Comparison of ENCODE assay signal across 36 cellular contexts in genomic region chr17:55225237-55225636, GRCh38. TPM values are rescaled to one million over a fixed set of nuclear protein-coding genes. Genes with fewer than 3 reads are reported as not detected.
"Had no signal": no experiment of that assay in that cellular context is flagged by ENCODE, and none has a peak within 500 bp of the region (broad histone marks: within the 10 kb centered on the region; RNA-seq: fewer than 3 reads in every experiment).

No MANE protein-coding gene starts in this region.

- H3K4me1 Mint-ChIP-seq: activated B cell treated with CpG ODN at 0.5 μM for 24 hours; activated CD4-positive, alpha-beta T cell treated with anti-CD3 and anti-CD28 coated beads, Interleukin-2, amount 10 ng/mL, durations not matched to agents 24 days and 14 days; activated naive CD8-positive, alpha-beta T cell treated with anti-CD3 and anti-CD28 coated beads for 36 hours; activated T-helper 17 cell treated with anti-CD3 and anti-CD28 coated beads, Interleukin-2, amount 50 U/mL, for 72 hours; T-cell had no signal

- H3K27ac Mint-ChIP-seq: activated B cell treated with CpG ODN at 0.5 μM for 24 hours; activated CD4-positive, alpha-beta memory T cell treated with anti-CD3 and anti-CD28 coated beads for 36 hours; activated CD4-positive, alpha-beta T cell treated with anti-CD3 and anti-CD28 coated beads, Interleukin-2, amount 10 ng/mL, durations not matched to agents 24 days and 14 days; activated CD8-positive, alpha-beta T cell treated with anti-CD3 and anti-CD28 coated beads for 36 hours; activated naive CD4-positive, alpha-beta T cell treated with anti-CD3 and anti-CD28 coated beads for 36 hours; activated naive CD4-positive, alpha-beta T cell treated with anti-CD3 and anti-CD28 coated beads, Interleukin-2, amount 50 U/mL, for 72 hours; activated naive CD8-positive, alpha-beta T cell treated with anti-CD3 and anti-CD28 coated beads for 36 hours; activated T-cell treated with anti-CD3 and anti-CD28 coated beads, Interleukin-2, amount 50 U/mL, for 72 hours; activated T-helper 1 cell treated with anti-CD3 and anti-CD28 coated beads, Interleukin-12 subunit alpha, Interleukin-12 subunit beta, Interleukin-2, Interleukin-4 antibody, amounts not matched to agents 30 ng/mL and 10 ng/mL and 1 ng/mL, durations not matched to agents 14 hours and 24 hours and 36 hours; activated T-helper 17 cell treated with anti-CD3 and anti-CD28 coated beads, Interleukin-2, amount 50 U/mL, for 72 hours; T-cell; T-helper 2 cell treated with Interferon-gamma antibody and Interleukin-4, amounts not matched to agents 5 μg/mL and 100 μg/mL, for 36 hours had no signal

- FAIRE-seq: astrocyte, TTC549 had no signal

- H3K4me3 ChIP-seq: adrenal gland, body of pancreas, breast epithelium had no signal

- H3K36me3 Mint-ChIP-seq: activated CD4-positive, alpha-beta memory T cell treated with anti-CD3 and anti-CD28 coated beads for 36 hours; activated naive CD4-positive, alpha-beta T cell treated with anti-CD3 and anti-CD28 coated beads, Interleukin-2, amount 50 U/mL, for 72 hours; activated naive CD8-positive, alpha-beta T cell treated with anti-CD3 and anti-CD28 coated beads for 36 hours; T-cell had no signal

- H3K9me3 Mint-ChIP-seq: activated B cell treated with CpG ODN at 0.5 μM for 24 hours; activated CD4-positive, alpha-beta memory T cell treated with anti-CD3 and anti-CD28 coated beads for 36 hours; activated CD4-positive, alpha-beta T cell treated with anti-CD3 and anti-CD28 coated beads, Interleukin-2, amount 10 ng/mL, durations not matched to agents 24 days and 14 days; activated CD8-positive, alpha-beta T cell treated with anti-CD3 and anti-CD28 coated beads for 36 hours; activated naive CD4-positive, alpha-beta T cell treated with anti-CD3 and anti-CD28 coated beads for 36 hours; activated naive CD4-positive, alpha-beta T cell treated with anti-CD3 and anti-CD28 coated beads, Interleukin-2, amount 50 U/mL, for 72 hours; activated naive CD8-positive, alpha-beta T cell treated with anti-CD3 and anti-CD28 coated beads for 36 hours; activated T-cell treated with anti-CD3 and anti-CD28 coated beads, Interleukin-2, amount 50 U/mL, for 4 hours; activated T-cell treated with anti-CD3 and anti-CD28 coated beads, Interleukin-2, amount 50 U/mL, for 72 hours; activated T-helper 1 cell treated with anti-CD3 and anti-CD28 coated beads, Interleukin-12 subunit alpha, Interleukin-12 subunit beta, Interleukin-2, Interleukin-4 antibody, amounts not matched to agents 30 ng/mL and 10 ng/mL and 1 ng/mL, durations not matched to agents 14 hours and 24 hours and 36 hours; activated T-helper 17 cell treated with anti-CD3 and anti-CD28 coated beads, Interleukin-2, amount 50 U/mL, for 72 hours; T-cell; T-helper 2 cell treated with Interferon-gamma antibody and Interleukin-4, amounts not matched to agents 5 μg/mL and 100 μg/mL, for 36 hours had no signal

- H3K27ac ChIP-seq: adrenal gland, body of pancreas, brain microvascular endothelial cell, breast epithelium, VCaP had no signal

- H3K4me1 ChIP-seq: adrenal gland, body of pancreas, breast epithelium had no signal

- DNase-seq: activated B cell treated with CpG ODN at 0.5 μM for 24 hours; activated CD4-positive, alpha-beta memory T cell treated with anti-CD3 and anti-CD28 coated beads for 36 hours; activated CD4-positive, alpha-beta T cell treated with anti-CD3 and anti-CD28 coated beads for 4 hours; activated CD4-positive, alpha-beta T cell treated with anti-CD3 and anti-CD28 coated beads, Interleukin-2, amount 10 ng/mL, durations not matched to agents 24 days and 14 days; activated CD4-positive, alpha-beta T cell treated with anti-CD3 and anti-CD28 coated beads, Interleukin-2, amount 50 U/mL, for 1 hour; activated CD4-positive, alpha-beta T cell treated with anti-CD3 and anti-CD28 coated beads, Interleukin-2, amount 50 U/mL, for 4 hours; activated CD4-positive, CD25-positive, alpha-beta regulatory T cell treated with anti-CD3 and anti-CD28 coated beads, Interleukin-2, amount 50 U/mL, for 72 hours; activated CD8-positive, alpha-beta memory T cell treated with anti-CD3 and anti-CD28 coated beads, Interleukin-2, amount 50 U/mL, for 4 hours; activated CD8-positive, alpha-beta T cell treated with anti-CD3 and anti-CD28 coated beads for 36 hours; activated effector memory CD4-positive, alpha-beta T cell treated with anti-CD3 and anti-CD28 coated beads, Interleukin-2, amount 50 U/mL, for 16 hours; activated gamma-delta T cell treated with Interleukin-2 at 50 U/mL for 16 hours; activated naive CD4-positive, alpha-beta T cell; activated naive CD4-positive, alpha-beta T cell treated with anti-CD3 and anti-CD28 coated beads for 36 hours; activated naive CD4-positive, alpha-beta T cell treated with anti-CD3 and anti-CD28 coated beads, Interleukin-2, amount 50 U/mL, for 16 hours; activated naive CD8-positive, alpha-beta T cell treated with anti-CD3 and anti-CD28 coated beads for 36 hours; activated T-cell treated with anti-CD3 and anti-CD28 coated beads for 4 hours; activated T-cell treated with anti-CD3 and anti-CD28 coated beads, Interleukin-2, amount 50 U/mL, for 1 hour; activated T-cell treated with anti-CD3 and anti-CD28 coated beads, Interleukin-2, amount 50 U/mL, for 4 hours; activated T-cell treated with anti-CD3 and anti-CD28 coated beads, Interleukin-2, amount 50 U/mL, for 72 hours; adrenal gland; amniotic stem cell; aorta; body of pancreas; brain microvascular endothelial cell; central memory CD4-positive, alpha-beta T cell; T-cell; T-helper 2 cell; T-helper 9 cell had no signal

- H3K4me3 Mint-ChIP-seq: activated B cell treated with CpG ODN at 0.5 μM for 24 hours; activated CD4-positive, alpha-beta memory T cell treated with anti-CD3 and anti-CD28 coated beads for 36 hours; activated CD4-positive, alpha-beta T cell treated with anti-CD3 and anti-CD28 coated beads, Interleukin-2, amount 10 ng/mL, durations not matched to agents 24 days and 14 days; activated CD8-positive, alpha-beta T cell treated with anti-CD3 and anti-CD28 coated beads for 36 hours; activated naive CD4-positive, alpha-beta T cell treated with anti-CD3 and anti-CD28 coated beads for 36 hours; activated naive CD8-positive, alpha-beta T cell treated with anti-CD3 and anti-CD28 coated beads for 36 hours; activated T-cell treated with anti-CD3 and anti-CD28 coated beads, Interleukin-2, amount 50 U/mL, for 4 hours; activated T-cell treated with anti-CD3 and anti-CD28 coated beads, Interleukin-2, amount 50 U/mL, for 72 hours; activated T-helper 1 cell treated with anti-CD3 and anti-CD28 coated beads, Interleukin-12 subunit alpha, Interleukin-12 subunit beta, Interleukin-2, Interleukin-4 antibody, amounts not matched to agents 30 ng/mL and 10 ng/mL and 1 ng/mL, durations not matched to agents 14 hours and 24 hours and 36 hours; activated T-helper 17 cell treated with anti-CD3 and anti-CD28 coated beads, Interleukin-2, amount 50 U/mL, for 72 hours; T-cell; T-helper 2 cell treated with Interferon-gamma antibody and Interleukin-4, amounts not matched to agents 5 μg/mL and 100 μg/mL, for 36 hours had no signal

- H3K27me3 ChIP-seq: adrenal gland, body of pancreas, brain microvascular endothelial cell, breast epithelium had no signal

- ATAC-seq: activated CD8-positive, alpha-beta T cell treated with anti-CD3 and anti-CD28 coated beads for 36 hours; activated naive CD4-positive, alpha-beta T cell treated with anti-CD3 and anti-CD28 coated beads, Interleukin-2, amount 50 U/mL, for 72 hours; activated T-cell treated with anti-CD3 and anti-CD28 coated beads, Interleukin-2, amount 50 U/mL, for 4 hours; activated T-cell treated with anti-CD3 and anti-CD28 coated beads, Interleukin-2, amount 50 U/mL, for 72 hours; activated T-helper 17 cell treated with anti-CD3 and anti-CD28 coated beads, Interleukin-2, amount 50 U/mL, for 72 hours; body of pancreas; T-cell had no signal

- H3K9me3 ChIP-seq: adrenal gland, body of pancreas, breast epithelium had no signal

- H3K36me3 ChIP-seq: adrenal gland, brain microvascular endothelial cell, breast epithelium had no signal

RNA-seq across cellular contexts. Expression of gene HLF, which starts 39.5 kb away (rescaled TPM):
- total RNA-seq: astrocyte had no signal
